In genomic region chr1:68229927-68230812, GRCh38 we compare ENCODE assay signal across 10 cellular contexts. TPM values are rescaled to one million over a fixed set of nuclear protein-coding genes. Genes with fewer than 3 reads are reported as not detected.
DNase-seq lines count a peak whose midpoint lies in the region; TF ChIP-seq lines count a peak whose summit lies in the region.
"Had no signal": no experiment of that assay in that cellular context is flagged by ENCODE, and none has a peak within 500 bp of the region (broad histone marks: within the 10 kb centered on the region; RNA-seq: fewer than 3 reads in every experiment).

No MANE protein-coding gene starts in this region.

- H2BK5ac ChIP-seq in trophoblast cell (ENCODE audit: low read depth, low read length, poor library complexity): peak overlapping the region; percentile 88

- no peak overlapping the region for H4K12ac ChIP-seq in trophoblast cell (ENCODE audit: low read depth, low read length)

- peaks cover 57% of the 10 kb centered on the region for H3K79me2 ChIP-seq in GM23248 (ENCODE audit: insufficient read depth)
- peaks cover 33% of the 10 kb centered on the region for H3K79me2 ChIP-seq in trophoblast cell (ENCODE audit: control insufficient read depth, insufficient read depth, low read length, poor library complexity)

- H3K9me3 Mint-ChIP-seq in glutamatergic neuron (ENCODE audit: unreplicated experiment): no peaks in the 10 kb centered on the region

- H3K4me3 ChIP-seq in GM23248 (peak overlapping the region; percentile 80), trophoblast cell (ENCODE audit: low read depth, low read length) (peak overlapping the region; percentile 91)

- H4K91ac ChIP-seq in trophoblast cell (ENCODE audit: low read depth, low read length): peak overlapping the region; percentile 36

- H3K4me2 ChIP-seq in GM23248 (ENCODE audit: unreplicated experiment): peak overlapping the region; percentile 97
- peak overlapping the region; percentile 95 for H3K4me2 ChIP-seq in trophoblast cell (ENCODE audit: low read length)

- H3K36me3 Mint-ChIP-seq in glutamatergic neuron (ENCODE audit: unreplicated experiment): no peaks in the 10 kb centered on the region
- H3K36me3 Mint-ChIP-seq: T-cell had no signal

- peak overlapping the region; percentile 3; the same call in 1 of the 2 replicates for H3K27ac ChIP-seq in GM23248
- H3K27ac ChIP-seq in RWPE1: peak overlapping the region; percentile 96
- peak overlapping the region; percentile 52 for H3K27ac ChIP-seq in trophoblast cell (ENCODE audit: low read depth, low read length)

- no peak overlapping the region for H2AK5ac ChIP-seq in trophoblast cell (ENCODE audit: low read length)

- no peak for TF ChIP-seq CTCF in RWPE1 (conservative IDR thresholded peaks at IDR 0.05; ENCODE audit: low read depth)
- TF ChIP-seq CTCF in glutamatergic neuron (IDR thresholded peaks at IDR 0.05; ENCODE audit: partially characterized antibody, unreplicated experiment): no peak

- no peak overlapping the region for H3K27ac Mint-ChIP-seq in glutamatergic neuron (ENCODE audit: unreplicated experiment)
- H3K27ac Mint-ChIP-seq: T-cell had no signal

- H2AFZ ChIP-seq in GM23248 (peak overlapping the region; percentile 88), trophoblast cell (ENCODE audit: insufficient read depth, low read length, poor library complexity) (no peak overlapping the region)

- CTCF ChIA-PET in RWPE1 (lab: Yijun Ruan, JAX): interaction anchor here (0.7 kb wide), 1 partner anchor 502 kb away, joined by 4 read pairs; no protein-coding TSS in a partner anchor

- H3K4ac ChIP-seq in trophoblast cell (ENCODE audit: low read depth, low read length): peak overlapping the region; percentile 89

- in situ Hi-C loops in GM23248 (cut with MboI): no loop called here

- 30 to 37% methylated on average over 14 of the region's 14 CpGs for WGBS in GM23248 (ENCODE audit: low coverage in 1 of 2, low lambda C conversion rate in 2 of 2, missing lambda C conversion rate in 2 of 2), 2 experiments
- no CpG with 5 or more reads among the region's 14 CpGs for WGBS in trophoblast cell (ENCODE audit: extremely low coverage, insufficient coverage, insufficient read length)

- H3K79me1 ChIP-seq in trophoblast cell (ENCODE audit: low read length): peaks cover 19% of the 10 kb centered on the region

- peak overlapping the region; percentile 47 for H3K14ac ChIP-seq in trophoblast cell (ENCODE audit: low read length)

- H3K27me3 ChIP-seq in GM23248 (replicated peaks; ENCODE audit: insufficient read depth) (no peaks in the 10 kb centered on the region), trophoblast cell (ENCODE audit: insufficient read depth, low read length) (no peaks in the 10 kb centered on the region)

- H2BK120ac ChIP-seq in trophoblast cell (ENCODE audit: insufficient read depth, low read length, poor library complexity): peak overlapping the region; percentile 7

- H3K23ac ChIP-seq in trophoblast cell (ENCODE audit: low read length): no peak overlapping the region

- H2BK12ac ChIP-seq in trophoblast cell (ENCODE audit: low read length): no peak overlapping the region

- H3K9ac ChIP-seq in GM23248 (peak overlapping the region; percentile 79), trophoblast cell (ENCODE audit: low read length) (peak overlapping the region; percentile 88)

- peak overlapping the region; percentile 48 for H4K8ac ChIP-seq in trophoblast cell (ENCODE audit: low read depth, low read length)

- POLR2A ChIA-PET in RWPE1 (lab: Yijun Ruan, JAX; ENCODE audit: low non-redundant PET): interaction anchor here (0.6 to 1.0 kb wide), 2 partner anchors 8 to 418 kb away, joined by 3 to 4 read pairs; no protein-coding TSS in a partner anchor

- H3K9me3 ChIP-seq in GM23248 (ENCODE audit: low read depth) (no peaks in the 10 kb centered on the region), trophoblast cell (ENCODE audit: insufficient read depth, low read depth, low read length) (no peaks in the 10 kb centered on the region)

- H3K36me3 ChIP-seq in GM23248 (ENCODE audit: low read depth) (no peaks in the 10 kb centered on the region), trophoblast cell (ENCODE audit: control insufficient read depth in 1 of 2, insufficient read depth in 2 of 2, low read length in 2 of 2) (no peaks in the 10 kb centered on the region)

- peak overlapping the region; percentile 84 for H3K4me3 Mint-ChIP-seq in glutamatergic neuron (ENCODE audit: unreplicated experiment)

- peaks cover 6% of the 10 kb centered on the region for H3K4me1 Mint-ChIP-seq in glutamatergic neuron (ENCODE audit: low read depth, unreplicated experiment)

- H3K4me1 ChIP-seq in GM23248 (ENCODE audit: insufficient read depth) (peaks cover 11% of the 10 kb centered on the region), trophoblast cell (ENCODE audit: control insufficient read depth in 1 of 2, insufficient read depth in 2 of 2, low read length in 2 of 2) (peaks cover 3 to 5% of the 10 kb centered on the region in 2 experiments)

- DNase-seq in GM23248 (peak; percentile 47), RWPE1 (ENCODE audit: low spot score) (peak; percentile 12), glutamatergic neuron (peak; percentile 39), trophoblast cell (no peak), dedifferentiated amniotic fluid mesenchymal stem cell (ENCODE audit: extremely low spot score) (no peak), NCI-H1930 (lab: John Stamatoyannopoulos, UW) (no peak), DMS153 (lab: John Stamatoyannopoulos, UW) (no peak), NOMO-1 treated with dmso at 0.1 percent for 144 hours (lab: John Stamatoyannopoulos, UW; ENCODE audit: unreplicated experiment) (no peak)
- DNase-seq: occipital lobe, T-cell had no signal

- no peak overlapping the region for H3K18ac ChIP-seq in trophoblast cell (ENCODE audit: low read length)

- H4K20me1 ChIP-seq in GM23248 (ENCODE audit: insufficient read depth): no peaks in the 10 kb centered on the region

- no peaks in the 10 kb centered on the region for H3K9me2 ChIP-seq in GM23248 (ENCODE audit: insufficient read depth)

- peaks cover 18% of the 10 kb centered on the region for H3K27me3 Mint-ChIP-seq in glutamatergic neuron (ENCODE audit: unreplicated experiment)

- peaks cover 21% of the 10 kb centered on the region; the same call in 1 of the 2 replicates for H3F3A ChIP-seq in GM23248 (ENCODE audit: insufficient read depth)

RNA-seq across cellular contexts. Expression of gene WLS, which starts 2.2 kb away (rescaled TPM):
- total RNA-seq in GM23248 (2014; rRNA removed; shearing (Covaris generic)): 26.7 and 40.8 TPM in 2 replicates
- polyA plus RNA-seq in GM23248 (2016; fragmentation: Nextera tagmentation; extraction: Ambion mirVana): 33.0 and 36.4 TPM in 2 replicates
- total RNA-seq in glutamatergic neuron (ENCODE audit: unreplicated experiment): 1.5 TPM
- 633 and 667 TPM in 2 replicates for polyA plus RNA-seq in trophoblast cell (2013)

Comparison
In these comparisons a context has a peak if more than half of its experiments do, and no peak if none do; other contexts are left out.
1. DNase-seq: peak in GM23248 (single experiment), RWPE1 (single experiment) and glutamatergic neuron (single experiment); none in trophoblast cell (0 of 2), dedifferentiated amniotic fluid mesenchymal stem cell (single experiment), NCI-H1930 (0 of 2), DMS153 (single experiment) and NOMO-1 treated with dmso at 0.1 percent for 144 hours (single experiment).
2. H3K27ac ChIP-seq: peak in every context shown above with its lines; median percentile 96 in RWPE1; 52 in trophoblast cell; 3 in GM23248.
3. RNA of gene WLS, which starts 2.2 kb away (total RNA-seq): 26.7 to 40.8 TPM in GM23248; 1.5 TPM in glutamatergic neuron (single experiment); every median in the first group is over 10 times any median in the second.